ENCODE assay signal across 20 cellular contexts in the genomic region with DNA sequence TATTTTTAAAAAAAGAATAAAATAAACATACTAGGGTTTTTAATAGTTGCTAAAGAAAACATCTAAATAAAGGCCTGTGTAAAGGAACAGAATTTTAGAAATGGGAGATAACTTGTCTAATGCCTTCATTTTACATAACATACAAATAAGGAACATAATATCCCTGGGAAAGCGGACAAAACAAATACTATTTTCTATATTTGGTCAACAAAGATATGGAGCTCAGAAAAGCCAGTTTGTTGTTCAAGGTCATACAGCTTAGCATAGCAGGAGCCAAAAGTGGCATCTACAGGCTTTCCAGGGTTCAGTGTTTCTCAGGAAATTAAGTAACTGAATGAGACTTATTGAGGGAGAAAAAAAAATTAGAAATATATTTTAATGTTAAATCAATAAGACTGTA.
DNase-seq lines count a peak whose midpoint lies in the region; ATAC-seq, FAIRE-seq and TF ChIP-seq lines count a peak whose summit lies in the region.
"Had no signal": no experiment of that assay in that cellular context is flagged by ENCODE, and none has a peak within 500 bp of the region (broad histone marks: within the 10 kb centered on the region; RNA-seq: fewer than 3 reads in every experiment).

No MANE protein-coding gene starts in this region.

- POLR2A ChIA-PET in HepG2 (lab: Yijun Ruan, JAX) = no interaction called here

- peak; percentile 58 for DNase-seq in HepG2 (ENCODE audit: low spot score)
- no peak for DNase-seq in right lobe of liver
- DNase-seq in LNCaP clone FGC (ENCODE audit: low read depth) = peak; percentile 75
- DNase-seq in body of pancreas = peak in 2 of 4 donors; percentile 26 to 37
- no peak for DNase-seq in GM13977 (ENCODE audit: low spot score)
- no peak for DNase-seq in immature natural killer cell
- DNase-seq in neural progenitor cell (ENCODE audit: low spot score) = no peak
- DNase-seq: AML-193; Caco-2; Calu3; CD4-positive, alpha-beta T cell; CD8-positive, alpha-beta T cell; DMS79 treated with DMSO at 0.1 percent for 48 hours; GF-D8 had no signal

- no peak overlapping the region for H2AFZ ChIP-seq in HepG2 (ENCODE audit: low read length)
- H2AFZ ChIP-seq in neural progenitor cell (replicated peaks) = no peak overlapping the region

- H3K4me2 ChIP-seq in HepG2 (ENCODE audit: low read depth, low read length) (no peak overlapping the region), neural progenitor cell (no peak overlapping the region)
- H3K4me2 ChIP-seq: A549; BLaER1 treated with 17β-estradiol and CSF1 and Interleukin-3, amounts not matched to agents 10 nM and 100 nM had no signal

- TF ChIP-seq EP300 in HepG2 (IDR thresholded peaks at IDR 0.05; ENCODE audit: low read depth in 2 of 2, low read length in 2 of 2) = peak in 1 of 2 experiments; percentile 36; a peak in 1 of 4 replicates
- no peak for TF ChIP-seq EP300 in HepG2 (CRISPR knock-in tag; IDR thresholded peaks at IDR 0.05; ENCODE audit: borderline replicate concordance)

- 86% methylated on average over 1 of the region's 1 CpG for WGBS in HepG2 (ENCODE audit: low lambda C conversion rate)
- 82% methylated on average over 1 of the region's 1 CpG for WGBS in right lobe of liver (ENCODE audit: insufficient coverage, low coverage, low lambda C conversion rate, missing lambda C conversion rate)
- 31 to 35% methylated on average over 1 of the region's 1 CpG for WGBS in body of pancreas, 2 donors

- ATAC-seq in HepG2 (peak; percentile 56), right lobe of liver (no peak), body of pancreas (peak; percentile 91)
- ATAC-seq: A549; CD8-positive, alpha-beta T cell had no signal

- H3K79me2 ChIP-seq in HepG2 (ENCODE audit: insufficient read depth, low read length) (no peaks in the 10 kb centered on the region), neural progenitor cell (ENCODE audit: low read depth) (no peaks in the 10 kb centered on the region)

- no peak for TF ChIP-seq RAD21 in HepG2 (CRISPR knock-in tag; IDR thresholded peaks at IDR 0.05)

- intact Hi-C loops in HepG2 (cut with micrococcal nuclease; ENCODE audit: unreplicated experiment) (no loop called here), right lobe of liver (cut with DNase I) (no loop called here), body of pancreas (cut with DNase I) (no loop called here)

- CTCF ChIA-PET in HepG2 (lab: Yijun Ruan, JAX; ENCODE audit: low intra/inter-chr PET ratio, low total read pairs) = no interaction called here

- H3K9ac ChIP-seq in HepG2 (ENCODE audit: insufficient read depth, low read depth, low read length) (no peak overlapping the region), neural progenitor cell (no peak overlapping the region)
- H3K9ac ChIP-seq: BLaER1 treated with 17β-estradiol and CSF1 and Interleukin-3, amounts not matched to agents 10 nM and 100 nM had no signal

- peaks cover 2 to 22% of the 10 kb centered on the region in 2 experiments; a peak in 4 of 5 replicates for H3K36me3 ChIP-seq in HepG2 (replicated peaks in 1 of 2; ENCODE audit: control insufficient read depth in 1 of 2, insufficient read depth in 2 of 2, low read length in 2 of 2)
- peaks cover 0 to 16% (median 0%) of the 10 kb centered on the region in 4 donors for H3K36me3 ChIP-seq in right lobe of liver
- H3K36me3 ChIP-seq in body of pancreas (replicated peaks in 1 of 2; ENCODE audit: insufficient read depth in 1 of 2, low read depth in 2 of 2) = no peaks in the 10 kb centered on the region
- no peaks in the 10 kb centered on the region for H3K36me3 ChIP-seq in neural progenitor cell

- peaks cover 13% of the 10 kb centered on the region for H3K4me1 ChIP-seq in HepG2 (ENCODE audit: insufficient read depth, low read length)
- no peaks in the 10 kb centered on the region for H3K4me1 ChIP-seq in right lobe of liver
- H3K4me1 ChIP-seq in body of pancreas = peaks cover 16% of the 10 kb centered on the region
- H3K4me1 ChIP-seq in neural progenitor cell = no peaks in the 10 kb centered on the region
- H3K4me1 ChIP-seq: A549, Caco-2 had no signal

- H3K27ac ChIP-seq in HepG2 (ENCODE audit: extremely low read length, insufficient read depth, low read length) = peak overlapping the region; percentile 19
- no peak overlapping the region for H3K27ac ChIP-seq in right lobe of liver
- peak overlapping the region in 2 of 4 donors; percentile 22 to 29 for H3K27ac ChIP-seq in body of pancreas
- H3K27ac ChIP-seq in neural progenitor cell = no peak overlapping the region
- H3K27ac ChIP-seq: A549; BLaER1 treated with 17β-estradiol and CSF1 and Interleukin-3, amounts not matched to agents 10 nM and 100 nM; C4-2B had no signal

- no peak overlapping the region for H3K4me3 Mint-ChIP-seq in immature natural killer cell
- no peak overlapping the region for H3K4me3 Mint-ChIP-seq in neural progenitor cell
- H3K4me3 Mint-ChIP-seq: B cell; CD4-positive, alpha-beta T cell; CD8-positive, alpha-beta T cell had no signal

- BruUV-seq in HepG2 (replicated peaks; lab: Mats Ljungman, UMichigan) = no TSS peak

- H3K4me1 Mint-ChIP-seq in immature natural killer cell (peaks cover 9 to 21% of the 10 kb centered on the region in 2 donors), neural progenitor cell (no peaks in the 10 kb centered on the region)
- H3K4me1 Mint-ChIP-seq: B cell had no signal

- no peak for TF ChIP-seq POLR2A in HepG2 (IDR thresholded peaks at IDR 0.05; ENCODE audit: insufficient read depth in 1 of 2, low read depth in 2 of 2, low read length in 2 of 2)
- TF ChIP-seq POLR2A in right lobe of liver (IDR thresholded peaks at IDR 0.05) = no peak
- TF ChIP-seq POLR2A in body of pancreas (IDR thresholded peaks at IDR 0.05) = no peak

- no peaks in the 10 kb centered on the region for H3K27me3 ChIP-seq in HepG2 (ENCODE audit: control insufficient read depth in 1 of 2, insufficient read depth in 2 of 2, low read length in 2 of 2)
- H3K27me3 ChIP-seq in right lobe of liver = no peaks in the 10 kb centered on the region
- H3K27me3 ChIP-seq in body of pancreas = no peaks in the 10 kb centered on the region
- H3K27me3 ChIP-seq in neural progenitor cell = no peaks in the 10 kb centered on the region
- H3K27me3 ChIP-seq: BLaER1 treated with 17β-estradiol and CSF1 and Interleukin-3, amounts not matched to agents 10 nM and 100 nM had no signal

- no peaks in the 10 kb centered on the region for H3F3A ChIP-seq in neural progenitor cell (ENCODE audit: low read depth)

- H3K9me3 Mint-ChIP-seq in immature natural killer cell (no peaks in the 10 kb centered on the region), neural progenitor cell (no peaks in the 10 kb centered on the region)
- H3K9me3 Mint-ChIP-seq: CD4-positive, alpha-beta T cell; CD8-positive, alpha-beta T cell had no signal

- FAIRE-seq in HepG2 (lab: Jason Lieb, UNC) = no peak
- FAIRE-seq: A549, G401.6, GM18507 had no signal

- no peak overlapping the region for H3K27ac Mint-ChIP-seq in immature natural killer cell
- H3K27ac Mint-ChIP-seq in neural progenitor cell = no peak overlapping the region
- H3K27ac Mint-ChIP-seq: B cell; CD4-positive, alpha-beta T cell; CD8-positive, alpha-beta T cell had no signal

- H3K27me3 Mint-ChIP-seq in immature natural killer cell (ENCODE audit: low read depth in 3 of 3) (no peaks in the 10 kb centered on the region), neural progenitor cell (ENCODE audit: insufficient read depth, low read depth) (no peaks in the 10 kb centered on the region)
- H3K27me3 Mint-ChIP-seq: B cell; CD4-positive, alpha-beta T cell had no signal

- in situ Hi-C loops in HepG2 (cut with HindIII; ENCODE audit: extremely low pct_ligation_motif_present, low pct_unique_long_range_greater_than_20kb) = no loop called here
- in situ Hi-C loops in GM13977 (cut with MboI; ENCODE audit: low pct_unique_long_range_greater_than_20kb, low sequenced_read_pairs, unreplicated experiment) = no loop called here

- H3K9me3 ChIP-seq in HepG2 (ENCODE audit: low read length) (no peaks in the 10 kb centered on the region), right lobe of liver (no peaks in the 10 kb centered on the region), body of pancreas (no peaks in the 10 kb centered on the region), neural progenitor cell (ENCODE audit: low read depth) (no peaks in the 10 kb centered on the region)
- H3K9me3 ChIP-seq: A549; BLaER1 treated with 17β-estradiol and CSF1 and Interleukin-3, amounts not matched to agents 10 nM and 100 nM; Caco-2 had no signal

- H3K36me3 Mint-ChIP-seq in immature natural killer cell (peaks cover 57 to 67% (median 58%) of the 10 kb centered on the region in 3 donors), neural progenitor cell (peaks cover 29% of the 10 kb centered on the region)

- H3K4me3 ChIP-seq in HepG2 (replicated peaks in 1 of 3; ENCODE audit: insufficient read depth in 1 of 3, low read depth in 2 of 3, low read length in 3 of 3) = no peak overlapping the region
- H3K4me3 ChIP-seq in right lobe of liver = no peak overlapping the region
- no peak overlapping the region for H3K4me3 ChIP-seq in LNCaP clone FGC (ENCODE audit: low read depth, low read length)
- H3K4me3 ChIP-seq in body of pancreas = no peak overlapping the region
- H3K4me3 ChIP-seq in neural progenitor cell = no peak overlapping the region
- H3K4me3 ChIP-seq: A549; BLaER1 treated with 17β-estradiol and CSF1 and Interleukin-3, amounts not matched to agents 10 nM and 100 nM had no signal

- no peak for TF ChIP-seq CTCF in HepG2 (CRISPR knock-in tag; IDR thresholded peaks at IDR 0.05)
- TF ChIP-seq CTCF in right lobe of liver (IDR thresholded peaks at IDR 0.05) = no peak
- no peak for TF ChIP-seq CTCF in LNCaP clone FGC (IDR thresholded peaks at IDR 0.05; ENCODE audit: control insufficient read depth, extremely low read depth, insufficient read depth)
- TF ChIP-seq CTCF in body of pancreas (IDR thresholded peaks at IDR 0.05) = no peak
- TF ChIP-seq CTCF in GM13977 (IDR thresholded peaks at IDR 0.05; ENCODE audit: extremely low read depth, insufficient read depth, missing control alignments) = no peak
- no peak for TF ChIP-seq CTCF in neural progenitor cell (IDR thresholded peaks at IDR 0.05)

- H4K20me1 ChIP-seq in HepG2 (ENCODE audit: insufficient read depth, low read length) (no peaks in the 10 kb centered on the region), neural progenitor cell (ENCODE audit: low read depth) (no peaks in the 10 kb centered on the region)
- H4K20me1 ChIP-seq: BLaER1 treated with 17β-estradiol and CSF1 and Interleukin-3, amounts not matched to agents 10 nM and 100 nM had no signal

TF ChIP-seq in HepG2, 621 proteins besides CTCF, POLR2A, EP300 and RAD21 (continues in another document):
- TF ChIP-seq, protein P1, sequence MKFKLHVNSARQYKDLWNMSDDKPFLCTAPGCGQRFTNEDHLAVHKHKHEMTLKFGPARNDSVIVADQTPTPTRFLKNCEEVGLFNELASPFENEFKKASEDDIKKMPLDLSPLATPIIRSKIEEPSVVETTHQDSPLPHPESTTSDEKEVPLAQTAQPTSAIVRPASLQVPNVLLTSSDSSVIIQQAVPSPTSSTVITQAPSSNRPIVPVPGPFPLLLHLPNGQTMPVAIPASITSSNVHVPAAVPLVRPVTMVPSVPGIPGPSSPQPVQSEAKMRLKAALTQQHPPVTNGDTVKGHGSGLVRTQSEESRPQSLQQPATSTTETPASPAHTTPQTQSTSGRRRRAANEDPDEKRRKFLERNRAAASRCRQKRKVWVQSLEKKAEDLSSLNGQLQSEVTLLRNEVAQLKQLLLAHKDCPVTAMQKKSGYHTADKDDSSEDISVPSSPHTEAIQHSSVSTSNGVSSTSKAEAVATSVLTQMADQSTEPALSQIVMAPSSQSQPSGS (CRISPR knock-in tag; IDR thresholded peaks at IDR 0.05) = no peak

Comparison
In these comparisons a context has a peak if more than half of its experiments do, and no peak if none do; other contexts are left out.
1. ATAC-seq: peak in HepG2 (single experiment) and body of pancreas (single experiment); none in right lobe of liver (0 of 4).
2. DNase-seq: peak in HepG2 (single experiment) and LNCaP clone FGC (single experiment); none in right lobe of liver (0 of 3), GM13977 (single experiment), immature natural killer cell (0 of 3) and neural progenitor cell (single experiment).